In the genomic region with DNA sequence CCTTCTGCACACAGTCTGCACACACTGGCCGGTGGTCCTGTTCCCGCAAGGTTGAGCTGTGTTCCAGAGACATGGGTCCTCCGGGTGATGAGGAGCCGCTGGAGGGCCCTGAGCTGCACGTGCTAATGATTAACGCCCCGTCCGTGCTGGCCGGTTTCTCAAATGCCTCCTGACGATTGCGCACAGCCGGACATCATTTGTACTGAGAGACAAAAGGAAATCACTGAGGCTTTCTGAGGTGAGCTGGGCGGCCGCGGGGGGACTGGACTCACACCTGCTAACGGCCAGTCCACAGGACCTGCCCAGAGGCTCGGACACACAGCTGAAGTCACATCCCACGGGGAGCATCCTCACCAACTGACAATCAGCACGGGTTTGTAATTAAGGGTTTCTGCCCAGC, we compare ENCODE assay signal across 1 cellular context.
TF ChIP-seq lines count a peak whose summit lies in the region.

No MANE protein-coding gene starts in this region.

TF ChIP-seq in HepG2, 621 proteins besides CTCF, POLR2A, EP300 and RAD21:
- TF ChIP-seq, protein P1, sequence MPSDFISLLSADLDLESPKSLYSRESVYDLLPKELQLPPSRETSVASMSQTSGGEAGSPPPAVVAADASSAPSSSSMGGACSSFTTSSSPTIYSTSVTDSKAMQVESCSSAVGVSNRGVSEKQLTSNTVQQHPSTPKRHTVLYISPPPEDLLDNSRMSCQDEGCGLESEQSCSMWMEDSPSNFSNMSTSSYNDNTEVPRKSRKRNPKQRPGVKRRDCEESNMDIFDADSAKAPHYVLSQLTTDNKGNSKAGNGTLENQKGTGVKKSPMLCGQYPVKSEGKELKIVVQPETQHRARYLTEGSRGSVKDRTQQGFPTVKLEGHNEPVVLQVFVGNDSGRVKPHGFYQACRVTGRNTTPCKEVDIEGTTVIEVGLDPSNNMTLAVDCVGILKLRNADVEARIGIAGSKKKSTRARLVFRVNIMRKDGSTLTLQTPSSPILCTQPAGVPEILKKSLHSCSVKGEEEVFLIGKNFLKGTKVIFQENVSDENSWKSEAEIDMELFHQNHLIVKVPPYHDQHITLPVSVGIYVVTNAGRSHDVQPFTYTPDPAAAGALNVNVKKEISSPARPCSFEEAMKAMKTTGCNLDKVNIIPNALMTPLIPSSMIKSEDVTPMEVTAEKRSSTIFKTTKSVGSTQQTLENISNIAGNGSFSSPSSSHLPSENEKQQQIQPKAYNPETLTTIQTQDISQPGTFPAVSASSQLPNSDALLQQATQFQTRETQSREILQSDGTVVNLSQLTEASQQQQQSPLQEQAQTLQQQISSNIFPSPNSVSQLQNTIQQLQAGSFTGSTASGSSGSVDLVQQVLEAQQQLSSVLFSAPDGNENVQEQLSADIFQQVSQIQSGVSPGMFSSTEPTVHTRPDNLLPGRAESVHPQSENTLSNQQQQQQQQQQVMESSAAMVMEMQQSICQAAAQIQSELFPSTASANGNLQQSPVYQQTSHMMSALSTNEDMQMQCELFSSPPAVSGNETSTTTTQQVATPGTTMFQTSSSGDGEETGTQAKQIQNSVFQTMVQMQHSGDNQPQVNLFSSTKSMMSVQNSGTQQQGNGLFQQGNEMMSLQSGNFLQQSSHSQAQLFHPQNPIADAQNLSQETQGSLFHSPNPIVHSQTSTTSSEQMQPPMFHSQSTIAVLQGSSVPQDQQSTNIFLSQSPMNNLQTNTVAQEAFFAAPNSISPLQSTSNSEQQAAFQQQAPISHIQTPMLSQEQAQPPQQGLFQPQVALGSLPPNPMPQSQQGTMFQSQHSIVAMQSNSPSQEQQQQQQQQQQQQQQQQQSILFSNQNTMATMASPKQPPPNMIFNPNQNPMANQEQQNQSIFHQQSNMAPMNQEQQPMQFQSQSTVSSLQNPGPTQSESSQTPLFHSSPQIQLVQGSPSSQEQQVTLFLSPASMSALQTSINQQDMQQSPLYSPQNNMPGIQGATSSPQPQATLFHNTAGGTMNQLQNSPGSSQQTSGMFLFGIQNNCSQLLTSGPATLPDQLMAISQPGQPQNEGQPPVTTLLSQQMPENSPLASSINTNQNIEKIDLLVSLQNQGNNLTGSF (CRISPR knock-in tag; IDR thresholded peaks at IDR 0.05), result no peak
- peak; percentile 58; the same call in 1 of the 2 replicates for TF ChIP-seq BHLHE40 (IDR thresholded peaks at IDR 0.05; ENCODE audit: low read length)
- TF ChIP-seq, protein P2, sequence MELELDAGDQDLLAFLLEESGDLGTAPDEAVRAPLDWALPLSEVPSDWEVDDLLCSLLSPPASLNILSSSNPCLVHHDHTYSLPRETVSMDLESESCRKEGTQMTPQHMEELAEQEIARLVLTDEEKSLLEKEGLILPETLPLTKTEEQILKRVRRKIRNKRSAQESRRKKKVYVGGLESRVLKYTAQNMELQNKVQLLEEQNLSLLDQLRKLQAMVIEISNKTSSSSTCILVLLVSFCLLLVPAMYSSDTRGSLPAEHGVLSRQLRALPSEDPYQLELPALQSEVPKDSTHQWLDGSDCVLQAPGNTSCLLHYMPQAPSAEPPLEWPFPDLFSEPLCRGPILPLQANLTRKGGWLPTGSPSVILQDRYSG (CRISPR knock-in tag; IDR thresholded peaks at IDR 0.05), result no peak
- TF ChIP-seq, protein P3, sequence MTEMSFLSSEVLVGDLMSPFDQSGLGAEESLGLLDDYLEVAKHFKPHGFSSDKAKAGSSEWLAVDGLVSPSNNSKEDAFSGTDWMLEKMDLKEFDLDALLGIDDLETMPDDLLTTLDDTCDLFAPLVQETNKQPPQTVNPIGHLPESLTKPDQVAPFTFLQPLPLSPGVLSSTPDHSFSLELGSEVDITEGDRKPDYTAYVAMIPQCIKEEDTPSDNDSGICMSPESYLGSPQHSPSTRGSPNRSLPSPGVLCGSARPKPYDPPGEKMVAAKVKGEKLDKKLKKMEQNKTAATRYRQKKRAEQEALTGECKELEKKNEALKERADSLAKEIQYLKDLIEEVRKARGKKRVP (CRISPR knock-in tag; IDR thresholded peaks at IDR 0.05), result no peak
- no peak for TF ChIP-seq MIER3 (CRISPR knock-in tag; IDR thresholded peaks at IDR 0.05; ENCODE audit: borderline replicate concordance)
- TF ChIP-seq, protein P4, sequence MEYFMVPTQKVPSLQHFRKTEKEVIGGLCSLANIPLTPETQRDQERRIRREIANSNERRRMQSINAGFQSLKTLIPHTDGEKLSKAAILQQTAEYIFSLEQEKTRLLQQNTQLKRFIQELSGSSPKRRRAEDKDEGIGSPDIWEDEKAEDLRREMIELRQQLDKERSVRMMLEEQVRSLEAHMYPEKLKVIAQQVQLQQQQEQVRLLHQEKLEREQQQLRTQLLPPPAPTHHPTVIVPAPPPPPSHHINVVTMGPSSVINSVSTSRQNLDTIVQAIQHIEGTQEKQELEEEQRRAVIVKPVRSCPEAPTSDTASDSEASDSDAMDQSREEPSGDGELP (IDR thresholded peaks at IDR 0.05; ENCODE audit: borderline replicate concordance, low read depth), result no peak
- TF ChIP-seq ZFAT (CRISPR knock-in tag; conservative IDR thresholded peaks at IDR 0.05), result no peak
- no peak for TF ChIP-seq ZNF839 (CRISPR knock-in tag; IDR thresholded peaks at IDR 0.05; ENCODE audit: borderline replicate concordance)
- no peak for TF ChIP-seq TBX3 (IDR thresholded peaks at IDR 0.05; ENCODE audit: borderline replicate concordance)
- TF ChIP-seq, protein P5, sequence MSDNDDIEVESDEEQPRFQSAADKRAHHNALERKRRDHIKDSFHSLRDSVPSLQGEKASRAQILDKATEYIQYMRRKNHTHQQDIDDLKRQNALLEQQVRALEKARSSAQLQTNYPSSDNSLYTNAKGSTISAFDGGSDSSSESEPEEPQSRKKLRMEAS (IDR thresholded peaks at IDR 0.05), result 0 out of 2 replicates have a peak, but pooled peaks have one; percentile 15
- TF ChIP-seq, protein P6, sequence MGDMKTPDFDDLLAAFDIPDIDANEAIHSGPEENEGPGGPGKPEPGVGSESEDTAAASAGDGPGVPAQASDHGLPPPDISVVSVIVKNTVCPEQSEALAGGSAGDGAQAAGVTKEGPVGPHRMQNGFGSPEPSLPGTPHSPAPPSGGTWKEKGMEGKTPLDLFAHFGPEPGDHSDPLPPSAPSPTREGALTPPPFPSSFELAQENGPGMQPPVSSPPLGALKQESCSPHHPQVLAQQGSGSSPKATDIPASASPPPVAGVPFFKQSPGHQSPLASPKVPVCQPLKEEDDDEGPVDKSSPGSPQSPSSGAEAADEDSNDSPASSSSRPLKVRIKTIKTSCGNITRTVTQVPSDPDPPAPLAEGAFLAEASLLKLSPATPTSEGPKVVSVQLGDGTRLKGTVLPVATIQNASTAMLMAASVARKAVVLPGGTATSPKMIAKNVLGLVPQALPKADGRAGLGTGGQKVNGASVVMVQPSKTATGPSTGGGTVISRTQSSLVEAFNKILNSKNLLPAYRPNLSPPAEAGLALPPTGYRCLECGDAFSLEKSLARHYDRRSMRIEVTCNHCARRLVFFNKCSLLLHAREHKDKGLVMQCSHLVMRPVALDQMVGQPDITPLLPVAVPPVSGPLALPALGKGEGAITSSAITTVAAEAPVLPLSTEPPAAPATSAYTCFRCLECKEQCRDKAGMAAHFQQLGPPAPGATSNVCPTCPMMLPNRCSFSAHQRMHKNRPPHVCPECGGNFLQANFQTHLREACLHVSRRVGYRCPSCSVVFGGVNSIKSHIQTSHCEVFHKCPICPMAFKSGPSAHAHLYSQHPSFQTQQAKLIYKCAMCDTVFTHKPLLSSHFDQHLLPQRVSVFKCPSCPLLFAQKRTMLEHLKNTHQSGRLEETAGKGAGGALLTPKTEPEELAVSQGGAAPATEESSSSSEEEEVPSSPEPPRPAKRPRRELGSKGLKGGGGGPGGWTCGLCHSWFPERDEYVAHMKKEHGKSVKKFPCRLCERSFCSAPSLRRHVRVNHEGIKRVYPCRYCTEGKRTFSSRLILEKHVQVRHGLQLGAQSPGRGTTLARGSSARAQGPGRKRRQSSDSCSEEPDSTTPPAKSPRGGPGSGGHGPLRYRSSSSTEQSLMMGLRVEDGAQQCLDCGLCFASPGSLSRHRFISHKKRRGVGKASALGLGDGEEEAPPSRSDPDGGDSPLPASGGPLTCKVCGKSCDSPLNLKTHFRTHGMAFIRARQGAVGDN (CRISPR knock-in tag; IDR thresholded peaks at IDR 0.05), result peak; percentile 33; the same call in 1 of the 2 replicates
- no peak for TF ChIP-seq ZNF292 (CRISPR knock-in tag; IDR thresholded peaks at IDR 0.05; ENCODE audit: borderline replicate concordance, low read depth)
- TF ChIP-seq ZNF343 (CRISPR knock-in tag; IDR thresholded peaks at IDR 0.05), result no peak
- no peak for TF ChIP-seq ATF7 (IDR thresholded peaks at IDR 0.05)
- TF ChIP-seq ATF7 (CRISPR knock-in tag; IDR thresholded peaks at IDR 0.05), result no peak
- no peak for TF ChIP-seq ZSCAN21 (CRISPR knock-in tag; IDR thresholded peaks at IDR 0.05; ENCODE audit: borderline replicate concordance)
- no peak for TF ChIP-seq ZNF253 (CRISPR knock-in tag; IDR thresholded peaks at IDR 0.05; ENCODE audit: borderline replicate concordance)
- no peak for TF ChIP-seq ZNF552 (CRISPR knock-in tag; IDR thresholded peaks at IDR 0.05; ENCODE audit: borderline replicate concordance)
- TF ChIP-seq CREM (IDR thresholded peaks at IDR 0.05), result no peak
- no peak for TF ChIP-seq CREM (CRISPR knock-in tag; IDR thresholded peaks at IDR 0.05)
- no peak for TF ChIP-seq ZNF230 (CRISPR knock-in tag; IDR thresholded peaks at IDR 0.05)
- no peak for TF ChIP-seq ZNF205 (CRISPR knock-in tag; IDR thresholded peaks at IDR 0.05)
